In genomic region chr5:9090381-9091026, GRCh38 we compare ENCODE assay signal across 19 cellular contexts.
A peak's percentile ranks its signal among the peaks of the same experiment; 100 is the strongest.
DNase-seq lines count a peak whose midpoint lies in the region; ATAC-seq lines count a peak whose summit lies in the region.
"Had no signal": no experiment of that assay in that cellular context is flagged by ENCODE, and none has a peak within 500 bp of the region (broad histone marks: within the 10 kb centered on the region; RNA-seq: fewer than 3 reads in every experiment).

No MANE protein-coding gene starts in this region.

- H3K4me1 ChIP-seq in BLaER1 = peaks cover 16% of the 10 kb centered on the region; the same call in 1 of the 2 replicates
- H3K4me1 ChIP-seq: BE2C, Caco-2 had no signal

- H3K4me3 ChIP-seq in BLaER1 = no peak overlapping the region
- no peak overlapping the region for H3K4me3 ChIP-seq in Jurkat, Clone E6-1 (ENCODE audit: low read length)
- H3K4me3 ChIP-seq: BLaER1 treated with 17β-estradiol and CSF1 and Interleukin-3, amounts not matched to agents 10 nM and 100 nM; GM12878 had no signal

- no peak overlapping the region for H3K27ac ChIP-seq in BLaER1
- H3K27ac ChIP-seq: 22Rv1; BLaER1 treated with 17β-estradiol and CSF1 and Interleukin-3, amounts not matched to agents 10 nM and 100 nM; C4-2B had no signal

- no peaks in the 10 kb centered on the region for H4K20me1 ChIP-seq in BLaER1
- H4K20me1 ChIP-seq: BLaER1 treated with 17β-estradiol and CSF1 and Interleukin-3, amounts not matched to agents 10 nM and 100 nM had no signal

- no peak overlapping the region for H3K9ac ChIP-seq in BLaER1
- H3K9ac ChIP-seq: BLaER1 treated with 17β-estradiol and CSF1 and Interleukin-3, amounts not matched to agents 10 nM and 100 nM had no signal

- peak; percentile 62 for ATAC-seq in GM18868 (IDR thresholded peaks at IDR 0.05; ENCODE audit: unreplicated experiment)
- ATAC-seq: CD8-positive, alpha-beta T cell; GM12878 had no signal

- H3K27me3 ChIP-seq in BLaER1 = no peaks in the 10 kb centered on the region
- H3K27me3 ChIP-seq: BE2C; BLaER1 treated with 17β-estradiol and CSF1 and Interleukin-3, amounts not matched to agents 10 nM and 100 nM had no signal

- H3K36me3 ChIP-seq in BLaER1 = no peaks in the 10 kb centered on the region
- H3K36me3 ChIP-seq: BE2C had no signal

- H3K4me2 ChIP-seq in BLaER1 = peak overlapping the region; percentile 4; the same call in 1 of the 2 replicates

- peak; percentile 18 for DNase-seq in Jurkat, Clone E6-1 (ENCODE audit: low read depth, low spot score)
- DNase-seq in midbrain (lab: John Stamatoyannopoulos, UW) = no peak
- DNase-seq in A172 (ENCODE audit: low spot score) = no peak
- DNase-seq in ecto neural progenitor cell (ENCODE audit: low spot score) = no peak
- DNase-seq: ACHN; BE2C; Caco-2; Calu3; CD4-positive, alpha-beta T cell; CD8-positive, alpha-beta T cell; DMS79 treated with DMSO at 0.1 percent for 48 hours; EL; GDM1 had no signal

- peaks cover 12% of the 10 kb centered on the region for H3K9me3 ChIP-seq in BLaER1
- H3K9me3 ChIP-seq: BE2C, Caco-2 had no signal
